Comparison of ENCODE assay signal across 8 cellular contexts in genomic region chr12:95820096-95820703, GRCh38. TPM values are rescaled to one million over a fixed set of nuclear protein-coding genes. Genes with fewer than 3 reads are reported as not detected.
DNase-seq lines count a peak whose midpoint lies in the region; ATAC-seq and TF ChIP-seq lines count a peak whose summit lies in the region.
"Had no signal": no experiment of that assay in that cellular context is flagged by ENCODE, and none has a peak within 500 bp of the region (broad histone marks: within the 10 kb centered on the region; RNA-seq: fewer than 3 reads in every experiment).

No MANE protein-coding gene starts in this region.

- H3K27me3 Mint-ChIP-seq in MCF 10A (ENCODE audit: insufficient read depth, unreplicated experiment), result peaks cover 12% of the 10 kb centered on the region

- H3K27ac Mint-ChIP-seq in MCF 10A (ENCODE audit: low read depth, unreplicated experiment), result no peak overlapping the region
- H3K27ac Mint-ChIP-seq: T-helper 1 cell treated with Interleukin-12 subunit alpha and Interleukin-12 subunit beta and Interleukin-4 antibody, amounts not matched to agents 30 μg/mL and 1 μg/mL, for 36 hours had no signal

- no peaks in the 10 kb centered on the region for H3K9me3 Mint-ChIP-seq in MCF 10A (ENCODE audit: unreplicated experiment)
- H3K9me3 Mint-ChIP-seq: T-helper 1 cell treated with Interleukin-12 subunit alpha and Interleukin-12 subunit beta and Interleukin-4 antibody, amounts not matched to agents 30 μg/mL and 1 μg/mL, for 36 hours had no signal

- no peaks in the 10 kb centered on the region for H3K4me1 Mint-ChIP-seq in MCF 10A (ENCODE audit: insufficient read depth, unreplicated experiment)

- intact Hi-C loops in MCF 10A (cut with micrococcal nuclease), result loop anchor here (1.0 kb wide), 1 partner anchor 29 kb away; no protein-coding TSS in a partner anchor

- peak; percentile 47 for TF ChIP-seq CTCF in MCF 10A (IDR thresholded peaks at IDR 0.05; ENCODE audit: unreplicated experiment)

- no peaks in the 10 kb centered on the region for H3K27me3 ChIP-seq in H7 (ENCODE audit: control insufficient read depth, insufficient read depth, low read length)

- H3K36me3 Mint-ChIP-seq in MCF 10A (ENCODE audit: insufficient read depth, unreplicated experiment), result no peaks in the 10 kb centered on the region

- no peak overlapping the region for H3K4me3 Mint-ChIP-seq in MCF 10A (ENCODE audit: unreplicated experiment)
- H3K4me3 Mint-ChIP-seq: T-helper 1 cell treated with Interleukin-12 subunit alpha and Interleukin-12 subunit beta and Interleukin-4 antibody, amounts not matched to agents 30 μg/mL and 1 μg/mL, for 36 hours had no signal

- H3K36me3 ChIP-seq in H7 (replicated peaks; ENCODE audit: control insufficient read depth, insufficient read depth, low read length), result no peaks in the 10 kb centered on the region

- H3K4me3 ChIP-seq in H7 (ENCODE audit: insufficient read depth, low read depth, low read length), result no peak overlapping the region

- peak; percentile 19 for DNase-seq in H7
- peak; percentile 71 for DNase-seq in NCI-H2171 (lab: John Stamatoyannopoulos, UW)
- peak; percentile 73 for DNase-seq in MCF 10A (ENCODE audit: unreplicated experiment)
- DNase-seq in lung microvascular endothelial cell (ENCODE audit: low read depth in 2 of 2), result peak; percentile 74 to 82
- no peak for DNase-seq in T-helper 1 cell
- DNase-seq in NK-92 (lab: John Stamatoyannopoulos, UW; ENCODE audit: unreplicated experiment), result no peak

- CTCF ChIA-PET in MCF 10A (lab: Yijun Ruan, JAX), result interaction anchor here (0.6 to 4.5 kb wide), 12 partner anchors 10 to 615 kb away, joined by 3 to 20 read pairs (median 3); partner anchors contain the start of genes HAL and SNRPF

- BruUV-seq in MCF 10A (replicated peaks; lab: Mats Ljungman, UMichigan), result no TSS peak

- POLR2A ChIA-PET in MCF 10A (lab: Yijun Ruan, JAX), result no interaction called here

- ATAC-seq in HG03139 (IDR thresholded peaks at IDR 0.05; ENCODE audit: unreplicated experiment), result no peak

RNA-seq across cellular contexts. Expression of gene NTN4, which starts 29.6 kb away (rescaled TPM):
- 1.2 and 1.4 TPM in 2 replicates for total RNA-seq in H7 (2014; rRNA removed; shearing (Covaris generic))
- total RNA-seq in MCF 10A (2022), result 53.0 and 96.4 TPM in 2 replicates
- total RNA-seq in lung microvascular endothelial cell, result 216 and 678 TPM in 2 replicates

RNA-seq across cellular contexts. Expression of gene SNRPF, which starts 38.6 kb away (rescaled TPM):
- 33.2 and 33.8 TPM in 2 replicates for total RNA-seq in H7 (2014; rRNA removed; shearing (Covaris generic))
- total RNA-seq in MCF 10A (2022) (45.0 and 46.9 TPM in 2 replicates), lung microvascular endothelial cell (13.7 and 19.8 TPM in 2 replicates)

Comparison
In these comparisons a context has a peak if more than half of its experiments do, and no peak if none do; other contexts are left out.
1. DNase-seq: peak in H7 (single experiment), NCI-H2171 (single experiment), MCF 10A (single experiment) and lung microvascular endothelial cell (2 of 2); none in T-helper 1 cell (0 of 5) and NK-92 (single experiment).
2. RNA of gene NTN4, which starts 29.6 kb away (total RNA-seq): 216 to 678 TPM in lung microvascular endothelial cell and 53.0 to 96.4 TPM in MCF 10A; 1.2 to 1.4 TPM in H7; every median in the first group is over 10 times any median in the second.